In genomic region chr11:80155412-80156017, GRCh38 we compare ENCODE assay signal across 8 cellular contexts.
DNase-seq lines count a peak whose midpoint lies in the region; ATAC-seq, FAIRE-seq and TF ChIP-seq lines count a peak whose summit lies in the region.

No MANE protein-coding gene starts in this region.

- TF ChIP-seq EP300 in Ishikawa (IDR thresholded peaks at IDR 0.05; ENCODE audit: borderline replicate concordance) = no peak

- no peaks in the 10 kb centered on the region for H3K4me1 ChIP-seq in left lung

- TF ChIP-seq CTCF in WERI-Rb-1 (IDR thresholded peaks at IDR 0.05; ENCODE audit: low read depth, low read length) (0 out of 2 replicates have a peak, but pooled peaks have one; percentile 26), left lung (IDR thresholded peaks at IDR 0.05) (peak in 1 of 2 donors; percentile 38)

- DNase-seq in A172 (ENCODE audit: low spot score) (peak; percentile 56), GM12891 (ENCODE audit: insufficient read length, low spot score) (no peak), WERI-Rb-1 (peak; percentile 7), left lung (no peak), D341Med (ENCODE audit: low spot score) (no peak), mesenteric fat pad (ENCODE audit: low spot score) (no peak)

- TF ChIP-seq POLR2A in GM12891 (IDR thresholded peaks at IDR 0.05; ENCODE audit: low read depth, low read length) = no peak

- intact Hi-C loops in left lung (cut with DNase I) = no loop called here

- no peaks in the 10 kb centered on the region for H3K36me3 ChIP-seq in WERI-Rb-1
- H3K36me3 ChIP-seq in left lung = no peaks in the 10 kb centered on the region

- H3K9me3 ChIP-seq in WERI-Rb-1 (ENCODE audit: severe bottlenecking) (no peaks in the 10 kb centered on the region), left lung (no peaks in the 10 kb centered on the region)

- peak; percentile 69 for FAIRE-seq in GM12891 (lab: Jason Lieb, UNC)

- ATAC-seq in left lung = peak; percentile 77
- no peak for ATAC-seq in GM21528 (IDR thresholded peaks at IDR 0.05; ENCODE audit: low FRiP score, unreplicated experiment)

- H3K27ac ChIP-seq in WERI-Rb-1 (no peak overlapping the region), left lung (no peak overlapping the region)

- H3K27me3 ChIP-seq in WERI-Rb-1 (ENCODE audit: insufficient read depth, low read depth, severe bottlenecking) (peaks cover 32% of the 10 kb centered on the region), left lung (no peaks in the 10 kb centered on the region)

- peak; percentile 23; the same call in 1 of the 2 replicates for TF ChIP-seq RAD21 in Ishikawa (IDR thresholded peaks at IDR 0.05; ENCODE audit: low read depth)

- no peak overlapping the region for H3K4me3 ChIP-seq in WERI-Rb-1 (ENCODE audit: low read depth, low read length)
- no peak overlapping the region for H3K4me3 ChIP-seq in left lung

TF ChIP-seq in GM12891, 5 proteins besides CTCF, POLR2A, EP300 and RAD21:
- TF ChIP-seq SPI1 (IDR thresholded peaks at IDR 0.05; ENCODE audit: low read depth, low read length) (no peak), PAX5 (IDR thresholded peaks at IDR 0.05; ENCODE audit: insufficient read depth, low read length, severe bottlenecking) (no peak), POLR2AphosphoS5 (IDR thresholded peaks at IDR 0.05; ENCODE audit: low read depth, low read length) (no peak), POU2F2 (IDR thresholded peaks at IDR 0.05; ENCODE audit: low read depth, low read length) (no peak), TAF1 (IDR thresholded peaks at IDR 0.05; ENCODE audit: low read depth, low read length) (no peak)
TF ChIP-seq in GM12891: peak in this region for 0.

TF ChIP-seq in Ishikawa, 13 proteins besides CTCF, POLR2A, EP300 and RAD21:
- TF ChIP-seq EGR1 (IDR thresholded peaks at IDR 0.05) = no peak
- TF ChIP-seq REST (IDR thresholded peaks at IDR 0.05; ENCODE audit: low read depth) = no peak
- no peak for TF ChIP-seq TAF1 (IDR thresholded peaks at IDR 0.05; ENCODE audit: low read depth)
- TF ChIP-seq ZBTB7A (IDR thresholded peaks at IDR 0.05; ENCODE audit: low read depth) = no peak
- TF ChIP-seq, protein P1, sequence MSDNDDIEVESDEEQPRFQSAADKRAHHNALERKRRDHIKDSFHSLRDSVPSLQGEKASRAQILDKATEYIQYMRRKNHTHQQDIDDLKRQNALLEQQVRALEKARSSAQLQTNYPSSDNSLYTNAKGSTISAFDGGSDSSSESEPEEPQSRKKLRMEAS (IDR thresholded peaks at IDR 0.05) = no peak
- TF ChIP-seq, protein P2, sequence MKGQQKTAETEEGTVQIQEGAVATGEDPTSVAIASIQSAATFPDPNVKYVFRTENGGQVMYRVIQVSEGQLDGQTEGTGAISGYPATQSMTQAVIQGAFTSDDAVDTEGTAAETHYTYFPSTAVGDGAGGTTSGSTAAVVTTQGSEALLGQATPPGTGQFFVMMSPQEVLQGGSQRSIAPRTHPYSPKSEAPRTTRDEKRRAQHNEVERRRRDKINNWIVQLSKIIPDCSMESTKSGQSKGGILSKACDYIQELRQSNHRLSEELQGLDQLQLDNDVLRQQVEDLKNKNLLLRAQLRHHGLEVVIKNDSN (IDR thresholded peaks at IDR 0.05) = no peak

Comparison
In these comparisons a context has a peak if more than half of its experiments do, and no peak if none do; other contexts are left out.
1. DNase-seq: peak in A172 (single experiment) and WERI-Rb-1 (single experiment); none in GM12891 (single experiment), left lung (0 of 2), D341Med (single experiment) and mesenteric fat pad (single experiment).